In genomic region chr1:188420177-188420576, GRCh38 we compare ENCODE assay signal across 27 cellular contexts.
"Had no signal": no experiment of that assay in that cellular context is flagged by ENCODE, and none has a peak within 500 bp of the region (broad histone marks: within the 10 kb centered on the region; RNA-seq: fewer than 3 reads in every experiment).

No MANE protein-coding gene starts in this region.

- H3K27ac Mint-ChIP-seq: dendritic cell treated with granulocyte-macrophage colony-stimulating factor and Interleukin-4, amounts not matched to agents 40 ng/mL and 50 ng/mL, for 4 days; effector memory CD8-positive, alpha-beta T cell; endodermal cell; mesothelial cell of epicardium; naive B cell had no signal

- H3K4me3 Mint-ChIP-seq: dendritic cell treated with granulocyte-macrophage colony-stimulating factor and Interleukin-4, amounts not matched to agents 40 ng/mL and 50 ng/mL, for 4 days; effector memory CD8-positive, alpha-beta T cell; endodermal cell; mesothelial cell of epicardium had no signal

- H3K27ac ChIP-seq: colonic mucosa, epithelial cell of prostate, esophagus squamous epithelium, gastrocnemius medialis, heart right ventricle, left lung, lower lobe of right lung had no signal

- H3K27me3 Mint-ChIP-seq: dendritic cell treated with granulocyte-macrophage colony-stimulating factor and Interleukin-4, amounts not matched to agents 40 ng/mL and 50 ng/mL, for 4 days; effector memory CD8-positive, alpha-beta T cell; naive B cell had no signal

- H3K36me3 ChIP-seq: colonic mucosa, esophagus squamous epithelium, gastrocnemius medialis, heart right ventricle, left lung, lower lobe of right lung had no signal

- H3K9me3 Mint-ChIP-seq: endodermal cell, mesothelial cell of epicardium had no signal

- FAIRE-seq: endometrium, islet of Langerhans, keratinocyte had no signal

- DNase-seq: colonic mucosa; cortex of kidney; effector CD8-positive, alpha-beta T cell; effector memory CD8-positive, alpha-beta T cell; endodermal cell; erythroblast; esophagus squamous epithelium; foreskin fibroblast; foreskin melanocyte; gastrocnemius medialis; glutamatergic neuron; head of caudate nucleus; heart right ventricle; hippocampal formation; left cardiac atrium; left ventricle myocardium superior; lower lobe of right lung; mesenchymal stem cell; mucosa of descending colon; naive B cell had no signal

- H3K4me1 ChIP-seq: colonic mucosa, esophagus squamous epithelium, gastrocnemius medialis, heart right ventricle, left lung, lower lobe of right lung had no signal

- H3K9me3 ChIP-seq: colonic mucosa, gastrocnemius medialis, heart right ventricle, lower lobe of right lung had no signal

- H3K4me1 Mint-ChIP-seq: endodermal cell, mesothelial cell of epicardium, naive B cell had no signal

- H3K4me3 ChIP-seq: colonic mucosa, esophagus squamous epithelium, gastrocnemius medialis, heart right ventricle, left lung, lower lobe of right lung, mucosa of descending colon had no signal

- H3K36me3 Mint-ChIP-seq: mesothelial cell of epicardium, naive B cell had no signal
